8 cellular contexts compared by ENCODE assay signal in genomic region chrX:15686818-15687685, GRCh38. TPM values are rescaled to one million over a fixed set of nuclear protein-coding genes. Genes with fewer than 3 reads are reported as not detected.
DNase-seq lines count a peak whose midpoint lies in the region; TF ChIP-seq lines count a peak whose summit lies in the region.

No MANE protein-coding gene starts in this region.

- no peak overlapping the region for H2BK15ac ChIP-seq in H9 (ENCODE audit: low read depth, low read length)

- TF ChIP-seq CTCF in H9 (conservative IDR thresholded peaks at IDR 0.05), result peak; percentile 92
- TF ChIP-seq CTCF in ascending aorta (IDR thresholded peaks at IDR 0.05), result peak; percentile 60 to 79 (median 72)

- no CpG with 5 or more reads among the region's 6 CpGs for WGBS in H9 (ENCODE audit: extremely low coverage, insufficient read length, low lambda C conversion rate)

- H2BK5ac ChIP-seq in H9 (ENCODE audit: insufficient read length, low read length), result no peak overlapping the region

- no peak overlapping the region for H4K91ac ChIP-seq in H9 (ENCODE audit: insufficient read length, low read depth, low read length)

- H2AFZ ChIP-seq in H9 (ENCODE audit: low read length), result no peak overlapping the region

- no peak overlapping the region for H2BK120ac ChIP-seq in H9 (ENCODE audit: low read depth, low read length, poor library complexity, severe bottlenecking)

- H3K9me3 Mint-ChIP-seq in H9, result no peaks in the 10 kb centered on the region

- H3K27me3 Mint-ChIP-seq in H9 (ENCODE audit: low read depth), result no peaks in the 10 kb centered on the region

- no peak overlapping the region for H4K5ac ChIP-seq in H9 (ENCODE audit: insufficient read length, low read depth, low read length)

- H3K4me1 Mint-ChIP-seq in H9, result peaks cover 4 to 5% of the 10 kb centered on the region in 2 experiments

- no peak overlapping the region for H3K9ac ChIP-seq in H9 (ENCODE audit: extremely low read depth, insufficient read length, low read length)

- H3K79me2 ChIP-seq in H9 (ENCODE audit: insufficient read depth, low read length), result peaks cover 4% of the 10 kb centered on the region; the same call in 1 of the 2 replicates

- H3K4me2 ChIP-seq in H9 (ENCODE audit: insufficient read depth, insufficient read length, low read length), result no peak overlapping the region

- no peaks in the 10 kb centered on the region for H4K20me1 ChIP-seq in H9 (ENCODE audit: control insufficient read depth, insufficient read depth, insufficient read length)

- no peak overlapping the region for H3K14ac ChIP-seq in H9 (ENCODE audit: insufficient read depth, low read length)

- H2AK5ac ChIP-seq in H9 (ENCODE audit: insufficient read length, low read length), result no peak overlapping the region

- H2BK12ac ChIP-seq in H9 (ENCODE audit: insufficient read length, low read depth, low read length), result no peak overlapping the region

- no peak overlapping the region for H3K18ac ChIP-seq in H9 (ENCODE audit: insufficient read length, low read depth, low read length)

- no peak overlapping the region for H4K8ac ChIP-seq in H9 (replicated peaks; ENCODE audit: insufficient read length, low read depth, low read length)

- no peak overlapping the region for H2BK20ac ChIP-seq in H9 (ENCODE audit: low read depth, low read length, poor library complexity, severe bottlenecking)

- peaks cover 4% of the 10 kb centered on the region for H3K79me1 ChIP-seq in H9 (ENCODE audit: insufficient read depth, low read depth, low read length, poor library complexity, severe bottlenecking)

- no peaks in the 10 kb centered on the region; the same call in 1 of the 2 replicates for H3K4me1 ChIP-seq in H9 (ENCODE audit: insufficient read depth, low read length)
- no peaks in the 10 kb centered on the region for H3K4me1 ChIP-seq in ascending aorta

- no peak overlapping the region for H3K23ac ChIP-seq in H9 (ENCODE audit: insufficient read length, low read depth, low read length)

- H3K9me3 ChIP-seq in H9 (ENCODE audit: control insufficient read depth, low read depth, low read length), result no peaks in the 10 kb centered on the region
- no peaks in the 10 kb centered on the region for H3K9me3 ChIP-seq in ascending aorta

- H3K23me2 ChIP-seq in H9 (ENCODE audit: insufficient read length, low read depth, low read length, poor library complexity, severe bottlenecking), result no peaks in the 10 kb centered on the region

- DNase-seq in GM03348 (ENCODE audit: low spot score), result peak; percentile 39
- peak; percentile 59 for DNase-seq in H9
- DNase-seq in NAMALWA (ENCODE audit: low spot score), result peak; percentile 68
- peak; percentile 37 for DNase-seq in T-helper 22 cell (ENCODE audit: low read depth)
- DNase-seq in ascending aorta (ENCODE audit: low spot score in 2 of 2), result peak in 1 of 2 donors; percentile 77
- peak; percentile 4 to 60 for DNase-seq in hippocampal formation (lab: John Stamatoyannopoulos, UW)
- DNase-seq in stimulated activated CD4-positive, alpha-beta T cell treated with anti-CD3 and anti-CD28 coated beads, Interleukin-12 subunit alpha, Interleukin-12 subunit beta, amount 100 ng/mL, for 4 hours, result peak; percentile 18
- DNase-seq in GF-D8 (lab: John Stamatoyannopoulos, UW), result no peak

- no peak overlapping the region for H3T11ph ChIP-seq in H9 (ENCODE audit: low read length)

- peaks cover 13 to 18% of the 10 kb centered on the region in 2 donors for H3K36me3 ChIP-seq in ascending aorta

- H3K4ac ChIP-seq in H9 (ENCODE audit: low read depth, low read length), result no peak overlapping the region

- H3K4me3 Mint-ChIP-seq in H9, result no peak overlapping the region

- H3K27ac Mint-ChIP-seq in H9, result peak overlapping the region in 1 of 3 experiments; percentile 16; a peak in 2 of 7 replicates

- peaks cover 18 to 21% (median 21%) of the 10 kb centered on the region in 3 experiments; a peak in 5 of 7 replicates for H3K36me3 Mint-ChIP-seq in H9 (ENCODE audit: insufficient read depth in 1 of 3, low read depth in 3 of 3)

- H3K4me3 ChIP-seq in ascending aorta, result no peak overlapping the region

- intact Hi-C loops in ascending aorta (cut with DNase I), result loop anchor here (1.0 kb wide), 1 partner anchor 103 kb away; the partner anchor contains the start of gene ZRSR2

- H3K27ac ChIP-seq in H9 (ENCODE audit: insufficient read length, low read depth, low read length), result no peak overlapping the region
- H3K27ac ChIP-seq in ascending aorta, result no peak overlapping the region

- no peaks in the 10 kb centered on the region for H3K27me3 ChIP-seq in H9 (ENCODE audit: insufficient read depth, low read length)
- no peaks in the 10 kb centered on the region for H3K27me3 ChIP-seq in ascending aorta

- no peak overlapping the region for H3K56ac ChIP-seq in H9 (ENCODE audit: insufficient read length, low read depth, low read length)

RNA-seq across cellular contexts. Expression of gene CLTRN, which starts 22.4 kb away (rescaled TPM):
- 1.7 and 1.8 TPM in 2 replicates for total RNA-seq in H9 (2021)
- total RNA-seq in ascending aorta, result not detected

RNA-seq across cellular contexts. Expression of gene CA5B, which starts 51.0 kb away (rescaled TPM):
- total RNA-seq in H9 (2021), result 6.4 and 8.3 TPM in 2 replicates
- 13.5 TPM for total RNA-seq in ascending aorta
